1 cellular context compared by ENCODE assay signal in genomic region chr19:30156646-30157045, GRCh38.
TF ChIP-seq lines count a peak whose summit lies in the region.

No MANE protein-coding gene starts in this region.

TF ChIP-seq in H1, 55 proteins besides CTCF, POLR2A, EP300 and RAD21 (continued from another document):
- TF ChIP-seq CHD7 (IDR thresholded peaks at IDR 0.05; ENCODE audit: insufficient replicate concordance, low read length) (no peak), SP1 (IDR thresholded peaks at IDR 0.05; ENCODE audit: low read depth, low read length) (no peak), FOSL1 (IDR thresholded peaks at IDR 0.05; ENCODE audit: insufficient read depth, low read depth, low read length) (no peak), BRCA1 (IDR thresholded peaks at IDR 0.05; ENCODE audit: low read depth, low read length) (no peak), RBBP5 (IDR thresholded peaks at IDR 0.05; ENCODE audit: borderline replicate concordance, low read depth, low read length) (no peak), SIRT6 (IDR thresholded peaks at IDR 0.05; ENCODE audit: low read length) (no peak), RFX5 (IDR thresholded peaks at IDR 0.05; ENCODE audit: borderline replicate concordance, low read depth, low read length) (no peak), KDM5A (IDR thresholded peaks at IDR 0.05; ENCODE audit: low read length) (no peak), HDAC2 (IDR thresholded peaks at IDR 0.05; ENCODE audit: borderline replicate concordance in 1 of 2, low read depth in 2 of 2, low read length in 2 of 2) (no peak), TAF1 (IDR thresholded peaks at IDR 0.05; ENCODE audit: low read depth, low read length) (no peak), EGR1 (IDR thresholded peaks at IDR 0.05; ENCODE audit: borderline replicate concordance, low read depth, low read length) (no peak), SAP30 (IDR thresholded peaks at IDR 0.05; ENCODE audit: insufficient read depth, insufficient replicate concordance, low read length) (no peak), POLR2AphosphoS5 (IDR thresholded peaks at IDR 0.05; ENCODE audit: low read depth, low read length) (no peak), PHF8 (conservative IDR thresholded peaks at IDR 0.05; ENCODE audit: low read depth, low read length) (no peak)
